Comparison of ENCODE assay signal across 17 cellular contexts in the genomic region with DNA sequence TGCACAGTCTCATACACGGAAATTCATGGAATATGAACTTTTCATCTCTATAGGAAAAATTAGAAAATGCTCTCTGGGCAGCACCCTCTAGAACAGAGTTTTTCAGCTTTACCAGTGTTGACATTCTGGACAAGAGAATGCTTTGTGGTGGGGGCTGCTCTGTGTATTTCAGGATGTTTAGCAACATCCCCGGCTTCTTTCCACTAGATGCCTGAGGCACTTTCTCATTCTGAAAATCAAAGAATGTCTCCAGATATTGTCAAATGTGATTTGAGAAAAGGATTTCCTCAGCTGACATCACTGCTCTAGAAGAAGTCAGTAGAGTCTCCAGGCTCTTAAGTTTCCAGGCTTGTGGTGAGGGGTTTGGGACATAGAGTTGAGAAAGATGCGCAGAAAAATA.
A peak's percentile ranks its signal among the peaks of the same experiment; 100 is the strongest.
DNase-seq lines count a peak whose midpoint lies in the region; ATAC-seq and TF ChIP-seq lines count a peak whose summit lies in the region.
"Had no signal": no experiment of that assay in that cellular context is flagged by ENCODE, and none has a peak within 500 bp of the region (broad histone marks: within the 10 kb centered on the region; RNA-seq: fewer than 3 reads in every experiment).

No MANE protein-coding gene starts in this region.

- TF ChIP-seq POLR2A in esophagus muscularis mucosa (IDR thresholded peaks at IDR 0.05; ENCODE audit: low read depth) = no peak

- no peak for ATAC-seq in HG03095 (IDR thresholded peaks at IDR 0.05; ENCODE audit: unreplicated experiment)
- ATAC-seq: activated CD8-positive, alpha-beta memory T cell treated with anti-CD3 and anti-CD28 coated beads, Interleukin-2, amount 10 ng/mL, durations not matched to agents 7 days and 5 days had no signal

- H3K4me1 Mint-ChIP-seq in nephron = peaks cover 11% of the 10 kb centered on the region
- H3K4me1 Mint-ChIP-seq: activated CD8-positive, alpha-beta memory T cell treated with anti-CD3 and anti-CD28 coated beads, Interleukin-2, amount 10 ng/mL, durations not matched to agents 7 days and 5 days; activated naive CD4-positive, alpha-beta T cell treated with anti-CD3 and anti-CD28 coated beads, Interleukin-2, amount 10 ng/mL, durations not matched to agents 7 days and 5 days; immature natural killer cell had no signal

- WGBS in esophagus muscularis mucosa = 74% methylated on average over 3 of the region's 3 CpGs

- DNase-seq in AG20443 (ENCODE audit: low spot score) = peak; percentile 44
- peak; percentile 27 for DNase-seq in NCI-H460 (ENCODE audit: extremely low read depth, low read depth)
- no peak for DNase-seq in esophagus muscularis mucosa (ENCODE audit: extremely low spot score)
- no peak for DNase-seq in HT-29 (ENCODE audit: low spot score)
- no peak for DNase-seq in ecto neural progenitor cell (ENCODE audit: low spot score)
- no peak for DNase-seq in RWPE1 (ENCODE audit: low spot score)
- DNase-seq: activated CD8-positive, alpha-beta memory T cell treated with anti-CD3 and anti-CD28 coated beads, Interleukin-2, amount 10 ng/mL, durations not matched to agents 7 days and 5 days; activated naive CD4-positive, alpha-beta T cell treated with anti-CD3 and anti-CD28 coated beads, Interleukin-2, amount 10 ng/mL, durations not matched to agents 7 days and 5 days; immature natural killer cell; NCI-H2107; stimulated activated CD8-positive, alpha-beta memory T cell treated with anti-CD3 and anti-CD28 coated beads, Interleukin-4, amount 100 ng/mL, for 48 hours; upper lobe of left lung; WERI-Rb-1 had no signal

- peaks cover 6% of the 10 kb centered on the region for H3K9me3 Mint-ChIP-seq in nephron

- H3K27ac Mint-ChIP-seq in nephron = peak overlapping the region; percentile 57 to 81 (median 78)
- H3K27ac Mint-ChIP-seq: activated CD8-positive, alpha-beta memory T cell treated with anti-CD3 and anti-CD28 coated beads, Interleukin-2, amount 10 ng/mL, durations not matched to agents 7 days and 5 days; activated naive CD4-positive, alpha-beta T cell treated with anti-CD3 and anti-CD28 coated beads, Interleukin-2, amount 10 ng/mL, durations not matched to agents 7 days and 5 days; immature natural killer cell had no signal

- H3K36me3 Mint-ChIP-seq in nephron (ENCODE audit: low read depth) = no peaks in the 10 kb centered on the region
- H3K36me3 Mint-ChIP-seq: activated CD8-positive, alpha-beta memory T cell treated with anti-CD3 and anti-CD28 coated beads, Interleukin-2, amount 10 ng/mL, durations not matched to agents 7 days and 5 days; activated naive CD4-positive, alpha-beta T cell treated with anti-CD3 and anti-CD28 coated beads, Interleukin-2, amount 10 ng/mL, durations not matched to agents 7 days and 5 days; immature natural killer cell had no signal

- no peak for TF ChIP-seq CTCF in esophagus muscularis mucosa (IDR thresholded peaks at IDR 0.05)
- TF ChIP-seq CTCF in nephron (IDR thresholded peaks at IDR 0.05; ENCODE audit: unreplicated experiment in 3 of 3) = no peak
- TF ChIP-seq CTCF in RWPE1 (conservative IDR thresholded peaks at IDR 0.05; ENCODE audit: low read depth) = no peak

- no peak overlapping the region for H3K4me3 ChIP-seq in esophagus muscularis mucosa
- H3K4me3 ChIP-seq: BLaER1 treated with 17β-estradiol and CSF1 and Interleukin-3, amounts not matched to agents 10 nM and 100 nM; upper lobe of left lung had no signal

- H3K27ac ChIP-seq in esophagus muscularis mucosa (replicated peaks in 1 of 4) (peak overlapping the region; percentile 7 to 71 (median 57)), RWPE1 (no peak overlapping the region)
- H3K27ac ChIP-seq: BLaER1 treated with 17β-estradiol and CSF1 and Interleukin-3, amounts not matched to agents 10 nM and 100 nM; WERI-Rb-1 had no signal

- H3K27me3 ChIP-seq in esophagus muscularis mucosa = no peaks in the 10 kb centered on the region
- H3K27me3 ChIP-seq: BLaER1 treated with 17β-estradiol and CSF1 and Interleukin-3, amounts not matched to agents 10 nM and 100 nM; upper lobe of left lung had no signal

- CTCF ChIA-PET in RWPE1 (lab: Yijun Ruan, JAX) = no interaction called here

- no peak overlapping the region for H3K4me3 Mint-ChIP-seq in nephron
- H3K4me3 Mint-ChIP-seq: activated CD8-positive, alpha-beta memory T cell treated with anti-CD3 and anti-CD28 coated beads, Interleukin-2, amount 10 ng/mL, durations not matched to agents 7 days and 5 days; activated naive CD4-positive, alpha-beta T cell treated with anti-CD3 and anti-CD28 coated beads, Interleukin-2, amount 10 ng/mL, durations not matched to agents 7 days and 5 days; immature natural killer cell had no signal

- TF ChIP-seq EP300 in esophagus muscularis mucosa (IDR thresholded peaks at IDR 0.05) = no peak

- peaks cover 5 to 22% (median 19%) of the 10 kb centered on the region in 4 donors for H3K4me1 ChIP-seq in esophagus muscularis mucosa

- H3K9me3 ChIP-seq in esophagus muscularis mucosa = no peaks in the 10 kb centered on the region
- H3K9me3 ChIP-seq: upper lobe of left lung had no signal

- no peaks in the 10 kb centered on the region for H3K36me3 ChIP-seq in esophagus muscularis mucosa
- H3K36me3 ChIP-seq: BLaER1 treated with 17β-estradiol and CSF1 and Interleukin-3, amounts not matched to agents 10 nM and 100 nM; upper lobe of left lung; WERI-Rb-1 had no signal

- intact Hi-C loops in esophagus muscularis mucosa (cut with DNase I) = no loop called here

- H3K27me3 Mint-ChIP-seq in nephron (ENCODE audit: low read depth) = no peaks in the 10 kb centered on the region
- H3K27me3 Mint-ChIP-seq: activated CD8-positive, alpha-beta memory T cell treated with anti-CD3 and anti-CD28 coated beads, Interleukin-2, amount 10 ng/mL, durations not matched to agents 7 days and 5 days; activated naive CD4-positive, alpha-beta T cell treated with anti-CD3 and anti-CD28 coated beads, Interleukin-2, amount 10 ng/mL, durations not matched to agents 7 days and 5 days; progenitor cell of endocrine pancreas had no signal

- POLR2A ChIA-PET in RWPE1 (lab: Yijun Ruan, JAX; ENCODE audit: low non-redundant PET) = no interaction called here

Comparison
In these comparisons a context has a peak if more than half of its experiments do, and no peak if none do; other contexts are left out.
1. DNase-seq: peak in AG20443 (single experiment) and NCI-H460 (single experiment); none in esophagus muscularis mucosa (single experiment), HT-29 (single experiment), ecto neural progenitor cell (single experiment) and RWPE1 (single experiment).